ENCODE assay signal across 9 cellular contexts in the genomic region with DNA sequence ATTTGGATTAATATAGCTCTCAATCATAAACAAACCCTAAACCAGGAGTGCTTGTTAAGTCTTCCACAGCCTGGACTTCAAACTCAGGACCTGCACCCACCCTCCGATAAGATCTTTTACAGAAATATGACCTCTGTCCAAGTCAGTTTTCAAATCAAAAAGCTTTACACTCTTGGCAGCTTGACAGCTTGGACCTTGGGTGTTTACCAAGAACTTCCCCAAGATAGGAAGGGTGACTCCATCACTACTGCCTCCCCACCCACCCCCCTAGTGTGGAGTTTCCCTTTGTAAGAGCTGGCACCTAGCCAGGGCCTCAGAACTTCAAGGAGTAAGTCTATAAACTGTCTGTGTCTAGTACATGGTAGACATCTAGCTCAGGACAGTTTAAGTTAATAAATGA. TPM values are rescaled to one million over a fixed set of nuclear protein-coding genes. Genes with fewer than 3 reads are reported as not detected.
A peak's percentile ranks its signal among the peaks of the same experiment; 100 is the strongest.
DNase-seq lines count a peak whose midpoint lies in the region; ATAC-seq and TF ChIP-seq lines count a peak whose summit lies in the region.
"Had no signal": no experiment of that assay in that cellular context is flagged by ENCODE, and none has a peak within 500 bp of the region (broad histone marks: within the 10 kb centered on the region; RNA-seq: fewer than 3 reads in every experiment).

No MANE protein-coding gene starts in this region.

- no peak overlapping the region for H3K9ac ChIP-seq in muscle layer of colon (ENCODE audit: low read length)

- peaks cover 19 to 93% (median 42%) of the 10 kb centered on the region in 3 donors for H3K4me1 ChIP-seq in esophagus squamous epithelium
- H3K4me1 ChIP-seq in muscle layer of colon (ENCODE audit: insufficient read depth, low read length), result peaks cover 55% of the 10 kb centered on the region

- H3K27me3 ChIP-seq in esophagus squamous epithelium (no peaks in the 10 kb centered on the region), muscle layer of colon (ENCODE audit: control insufficient read depth in 1 of 2, insufficient read depth in 2 of 2, low read length in 2 of 2) (no peaks in the 10 kb centered on the region)

- intact Hi-C loops in esophagus squamous epithelium (cut with DNase I), result no loop called here

- TF ChIP-seq CTCF in C4-2B (conservative IDR thresholded peaks at IDR 0.05) (no peak), esophagus squamous epithelium (IDR thresholded peaks at IDR 0.05) (no peak)

- peak overlapping the region; percentile 39 for H3K27ac ChIP-seq in C4-2B
- peak overlapping the region in 3 of 4 donors; percentile 25 to 61 (median 37) for H3K27ac ChIP-seq in esophagus squamous epithelium
- H3K27ac ChIP-seq in muscle layer of colon (ENCODE audit: low read depth, low read length), result peak overlapping the region; percentile 53

- TF ChIP-seq POLR2A in esophagus squamous epithelium (IDR thresholded peaks at IDR 0.05), result no peak

- H3K36me3 ChIP-seq in esophagus squamous epithelium, result peaks cover 0 to 13% (median 0%) of the 10 kb centered on the region in 3 donors
- H3K36me3 ChIP-seq in muscle layer of colon (ENCODE audit: insufficient read depth, low read length), result no peaks in the 10 kb centered on the region

- 71 to 75% methylated on average over 1 of the region's 1 CpG for WGBS in esophagus squamous epithelium, 2 donors

- no peaks in the 10 kb centered on the region for H3K9me3 ChIP-seq in esophagus squamous epithelium
- H3K9me3 ChIP-seq in muscle layer of colon (ENCODE audit: low read length), result no peaks in the 10 kb centered on the region

- no peak for ATAC-seq in HG03439 (IDR thresholded peaks at IDR 0.05; ENCODE audit: unreplicated experiment)
- no peak for ATAC-seq in stimulated activated naive CD8-positive, alpha-beta T cell treated with anti-CD3 and anti-CD28 coated beads, Interleukin-15, Interleukin-2, amounts not matched to agents 100 U/mL and 50 U/mL, for 24 hours
- ATAC-seq: activated CD8-positive, alpha-beta T cell treated with anti-CD3 and anti-CD28 coated beads for 36 hours had no signal

- DNase-seq in RPMI8226, result peak; percentile 39
- DNase-seq in esophagus squamous epithelium (lab: John Stamatoyannopoulos, UW), result no peak
- DNase-seq in NCI-H1694 (lab: John Stamatoyannopoulos, UW), result no peak
- DNase-seq in GM19240 (ENCODE audit: insufficient read length, low spot score), result no peak
- no peak for DNase-seq in stimulated activated naive CD8-positive, alpha-beta T cell treated with anti-CD3 and anti-CD28 coated beads, Interleukin-15, Interleukin-2, amounts not matched to agents 100 U/mL and 50 U/mL, for 24 hours
- DNase-seq: activated CD8-positive, alpha-beta T cell treated with anti-CD3 and anti-CD28 coated beads for 36 hours had no signal

- H3K4me3 ChIP-seq in esophagus squamous epithelium (no peak overlapping the region), muscle layer of colon (ENCODE audit: low read depth in 1 of 2, low read length in 2 of 2) (no peak overlapping the region)

RNA-seq across cellular contexts. Expression of a gene that starts 9.6 kb away (rescaled TPM):
- total RNA-seq in esophagus squamous epithelium, result 10 to 100 TPM in 1 of 4 donors, 1 to 10 TPM in 3; 6.9 to 17.5 (median 9.4) TPM
